21 cellular contexts compared by ENCODE assay signal in genomic region chr13:26262156-26262555, GRCh38. TPM values are rescaled to one million over a fixed set of nuclear protein-coding genes. Genes with fewer than 3 reads are reported as not detected.
DNase-seq lines count a peak whose midpoint lies in the region; ATAC-seq, FAIRE-seq and TF ChIP-seq lines count a peak whose summit lies in the region.
"Had no signal": no experiment of that assay in that cellular context is flagged by ENCODE, and none has a peak within 500 bp of the region (broad histone marks: within the 10 kb centered on the region; RNA-seq: fewer than 3 reads in every experiment).

No MANE protein-coding gene starts in this region.

- peaks cover 0 to under 1% of the 10 kb centered on the region in 2 experiments; a peak in 1 of 4 replicates for H3K4me1 ChIP-seq in SK-N-SH (ENCODE audit: control insufficient read depth in 1 of 2, insufficient read depth in 2 of 2, low read depth in 1 of 2, low read length in 1 of 2)

- no peak for TF ChIP-seq CTCF in SK-N-SH (IDR thresholded peaks at IDR 0.05)

- H3K9me2 ChIP-seq in SK-N-SH = no peaks in the 10 kb centered on the region

- DNase-seq in SK-N-SH (no peak), GM12891 (ENCODE audit: insufficient read length, low spot score) (no peak), NCI-H2227 treated with DMSO at 0.1 percent for 48 hours (lab: John Stamatoyannopoulos, UW) (peak; percentile 10), NCI-H82 treated with DMSO at 0.1 percent for 48 hours (lab: John Stamatoyannopoulos, UW; ENCODE audit: unreplicated experiment) (no peak)
- DNase-seq in activated CD8-positive, alpha-beta memory T cell treated with anti-CD3 and anti-CD28 coated beads for 24 hours = no peak
- DNase-seq: ACHN; BE2C; C1 segment of cervical spinal cord; CD4-positive, CD25-positive, alpha-beta regulatory T cell; CD8-positive, alpha-beta memory T cell; COR-L47; DMS153; DMS79 treated with DMSO at 0.1 percent for 48 hours; GF-D8; H9 had no signal

- H3K36me3 ChIP-seq in SK-N-SH (replicated peaks in 1 of 2; ENCODE audit: control insufficient read depth in 1 of 2, insufficient read depth in 2 of 2, low read length in 1 of 2) = peaks cover 0 to 8% of the 10 kb centered on the region in 2 experiments
- H3K36me3 ChIP-seq: BE2C had no signal

- FAIRE-seq in GM12891 (lab: Jason Lieb, UNC) = peak; percentile 20
- FAIRE-seq: A204.1, GM19239, H1 had no signal

- TF ChIP-seq EP300 in SK-N-SH (IDR thresholded peaks at IDR 0.05; ENCODE audit: borderline replicate concordance in 1 of 2, low read depth in 1 of 2, low read length in 1 of 2) (no peak), Ishikawa (IDR thresholded peaks at IDR 0.05; ENCODE audit: borderline replicate concordance) (no peak)

- peaks cover 77% of the 10 kb centered on the region for H4K20me1 ChIP-seq in SK-N-SH (ENCODE audit: insufficient read depth)

- peaks cover 100% of the 10 kb centered on the region for H3K79me2 ChIP-seq in SK-N-SH (ENCODE audit: insufficient read depth)

- no peak for TF ChIP-seq POLR2A in GM12891 (IDR thresholded peaks at IDR 0.05; ENCODE audit: low read depth, low read length)

- H3K27me3 ChIP-seq in SK-N-SH (ENCODE audit: insufficient read depth) = no peaks in the 10 kb centered on the region
- H3K27me3 ChIP-seq: BE2C had no signal

- no peaks in the 10 kb centered on the region for H3F3A ChIP-seq in SK-N-SH (replicated peaks; ENCODE audit: insufficient read depth)

- no peak overlapping the region for H3K4me2 ChIP-seq in SK-N-SH

- ATAC-seq in SK-N-SH treated with all-trans-retinoic acid at 6 μM for 48 hours = no peak
- ATAC-seq in GM19023 (IDR thresholded peaks at IDR 0.05; ENCODE audit: unreplicated experiment) = no peak

- no peak overlapping the region for H3K9ac ChIP-seq in SK-N-SH

- H3K4me3 ChIP-seq in SK-N-SH (ENCODE audit: low read depth in 2 of 2, low read length in 1 of 2) = no peak overlapping the region

- no peak overlapping the region for H2AFZ ChIP-seq in SK-N-SH (ENCODE audit: low read depth)

- no peaks in the 10 kb centered on the region for H3K9me3 ChIP-seq in SK-N-SH
- H3K9me3 ChIP-seq: BE2C had no signal

- CTCF ChIA-PET in SK-N-SH (lab: Yijun Ruan, JAX) = no interaction called here

- H3K27ac ChIP-seq in SK-N-SH (ENCODE audit: low read depth in 2 of 2, low read length in 1 of 2) = no peak overlapping the region

- TF ChIP-seq RAD21 in SK-N-SH (IDR thresholded peaks at IDR 0.05; ENCODE audit: low read length) = no peak
- no peak for TF ChIP-seq RAD21 in Ishikawa (IDR thresholded peaks at IDR 0.05; ENCODE audit: low read depth)

- POLR2A ChIA-PET in SK-N-SH (lab: Yijun Ruan, JAX) = no interaction called here

- 92% methylated on average over 2 of the region's 2 CpGs for WGBS in SK-N-SH (ENCODE audit: low lambda C conversion rate)

TF ChIP-seq in SK-N-SH, 30 proteins besides CTCF, POLR2A, EP300 and RAD21:
- 0 out of 2 replicates have a peak, but pooled peaks have one; percentile 33 for TF ChIP-seq NFIC (IDR thresholded peaks at IDR 0.05; ENCODE audit: borderline replicate concordance)
- no peak for TF ChIP-seq POLR2AphosphoS5 (IDR thresholded peaks at IDR 0.05; ENCODE audit: low read depth, low read length)

TF ChIP-seq in SK-N-SH treated with all-trans-retinoic acid at 6 μM for 48 hours, 23 proteins besides CTCF, POLR2A, EP300 and RAD21 (continues in another document):
- no peak for TF ChIP-seq ZC3H10 (CRISPR knock-in tag; IDR thresholded peaks at IDR 0.05)
- TF ChIP-seq TSHZ2 (CRISPR knock-in tag; IDR thresholded peaks at IDR 0.05) = no peak

TF ChIP-seq in GM12891, 5 proteins besides CTCF, POLR2A, EP300 and RAD21:
- TF ChIP-seq POU2F2 (IDR thresholded peaks at IDR 0.05; ENCODE audit: low read depth, low read length) (no peak), TAF1 (IDR thresholded peaks at IDR 0.05; ENCODE audit: low read depth, low read length) (no peak), PAX5 (IDR thresholded peaks at IDR 0.05; ENCODE audit: insufficient read depth, low read length, severe bottlenecking) (no peak)

TF ChIP-seq in Ishikawa, 13 proteins besides CTCF, POLR2A, EP300 and RAD21:
- TF ChIP-seq ZBTB7A (IDR thresholded peaks at IDR 0.05; ENCODE audit: low read depth) (no peak), FOXM1 (IDR thresholded peaks at IDR 0.05; ENCODE audit: borderline replicate concordance, low read depth) (no peak), NFIC (IDR thresholded peaks at IDR 0.05) (peak; percentile 58; the same call in 1 of the 2 replicates), TCF12 (IDR thresholded peaks at IDR 0.05; ENCODE audit: low read depth) (no peak), TAF1 (IDR thresholded peaks at IDR 0.05; ENCODE audit: low read depth) (no peak), CEBPB (IDR thresholded peaks at IDR 0.05) (no peak), EGR1 (IDR thresholded peaks at IDR 0.05) (no peak)
- TF ChIP-seq, protein P1, sequence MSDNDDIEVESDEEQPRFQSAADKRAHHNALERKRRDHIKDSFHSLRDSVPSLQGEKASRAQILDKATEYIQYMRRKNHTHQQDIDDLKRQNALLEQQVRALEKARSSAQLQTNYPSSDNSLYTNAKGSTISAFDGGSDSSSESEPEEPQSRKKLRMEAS (IDR thresholded peaks at IDR 0.05) = no peak

RNA-seq across cellular contexts. Expression of gene CDK8, which starts 8.2 kb away (rescaled TPM):
- polyA plus RNA-seq in SK-N-SH (2012; rRNA removed) = 10.1 and 11.3 TPM in 2 replicates
- 10.9 and 11.4 TPM in 2 replicates for polyA plus RNA-seq in SK-N-SH (2012; cell fraction: cytosol; rRNA removed)
- 12.9 and 26.3 TPM in 2 replicates for polyA plus RNA-seq in SK-N-SH (2012; cell fraction: nucleus; rRNA removed)
- polyA plus RNA-seq in GM12891 (2012; ENCODE audit: low read depth, missing spikeins) = 9.6 TPM

RNA-seq across cellular contexts. Expression of gene RNF6, which starts 40.0 kb away (rescaled TPM):
- polyA plus RNA-seq in SK-N-SH (2012; rRNA removed) = 13.8 and 21.2 TPM in 2 replicates
- polyA plus RNA-seq in SK-N-SH (2012; cell fraction: cytosol; rRNA removed) = 23.1 and 25.3 TPM in 2 replicates
- 8.1 and 15.1 TPM in 2 replicates for polyA plus RNA-seq in SK-N-SH (2012; cell fraction: nucleus; rRNA removed)
- 26.7 TPM for polyA plus RNA-seq in GM12891 (2012; ENCODE audit: low read depth, missing spikeins)
